ENCODE assay signal across 1 cellular context in the genomic region with DNA sequence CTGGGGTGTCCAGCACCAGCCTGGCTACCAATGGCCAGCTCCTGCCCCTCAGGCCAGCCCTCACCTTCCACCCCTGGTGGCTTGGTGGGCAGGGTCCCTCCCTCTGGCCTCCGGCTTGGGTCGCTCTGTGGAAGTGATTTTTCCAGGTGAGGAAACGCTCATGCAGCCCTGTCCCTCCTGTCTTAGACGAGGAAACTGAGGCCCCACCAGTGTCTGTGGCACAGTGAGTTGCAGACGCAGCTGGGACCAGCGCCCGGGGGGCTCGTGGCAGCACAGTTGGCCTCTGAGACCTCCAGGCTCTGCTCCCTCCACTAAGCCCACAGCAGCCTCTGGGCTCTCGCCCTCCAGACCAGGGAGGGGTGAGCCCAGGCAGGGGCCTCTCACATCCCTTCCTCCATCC.
TF ChIP-seq lines count a peak whose summit lies in the region.

No MANE protein-coding gene starts in this region.

TF ChIP-seq in WTC11, 78 proteins besides CTCF, POLR2A, EP300 and RAD21 (continued from another document):
- TF ChIP-seq, protein P1, sequence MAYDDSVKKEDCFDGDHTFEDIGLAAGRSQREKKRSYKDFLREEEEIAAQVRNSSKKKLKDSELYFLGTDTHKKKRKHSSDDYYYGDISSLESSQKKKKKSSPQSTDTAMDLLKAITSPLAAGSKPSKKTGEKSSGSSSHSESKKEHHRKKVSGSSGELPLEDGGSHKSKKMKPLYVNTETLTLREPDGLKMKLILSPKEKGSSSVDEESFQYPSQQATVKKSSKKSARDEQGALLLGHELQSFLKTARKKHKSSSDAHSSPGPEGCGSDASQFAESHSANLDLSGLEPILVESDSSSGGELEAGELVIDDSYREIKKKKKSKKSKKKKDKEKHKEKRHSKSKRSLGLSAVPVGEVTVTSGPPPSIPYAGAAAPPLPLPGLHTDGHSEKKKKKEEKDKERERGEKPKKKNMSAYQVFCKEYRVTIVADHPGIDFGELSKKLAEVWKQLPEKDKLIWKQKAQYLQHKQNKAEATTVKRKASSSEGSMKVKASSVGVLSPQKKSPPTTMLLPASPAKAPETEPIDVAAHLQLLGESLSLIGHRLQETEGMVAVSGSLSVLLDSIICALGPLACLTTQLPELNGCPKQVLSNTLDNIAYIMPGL (CRISPR knock-in tag; IDR thresholded peaks at IDR 0.05) = no peak
- TF ChIP-seq, protein P2, sequence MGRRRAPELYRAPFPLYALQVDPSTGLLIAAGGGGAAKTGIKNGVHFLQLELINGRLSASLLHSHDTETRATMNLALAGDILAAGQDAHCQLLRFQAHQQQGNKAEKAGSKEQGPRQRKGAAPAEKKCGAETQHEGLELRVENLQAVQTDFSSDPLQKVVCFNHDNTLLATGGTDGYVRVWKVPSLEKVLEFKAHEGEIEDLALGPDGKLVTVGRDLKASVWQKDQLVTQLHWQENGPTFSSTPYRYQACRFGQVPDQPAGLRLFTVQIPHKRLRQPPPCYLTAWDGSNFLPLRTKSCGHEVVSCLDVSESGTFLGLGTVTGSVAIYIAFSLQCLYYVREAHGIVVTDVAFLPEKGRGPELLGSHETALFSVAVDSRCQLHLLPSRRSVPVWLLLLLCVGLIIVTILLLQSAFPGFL (CRISPR knock-in tag; IDR thresholded peaks at IDR 0.05; ENCODE audit: borderline replicate concordance) = no peak
- TF ChIP-seq, protein P3, sequence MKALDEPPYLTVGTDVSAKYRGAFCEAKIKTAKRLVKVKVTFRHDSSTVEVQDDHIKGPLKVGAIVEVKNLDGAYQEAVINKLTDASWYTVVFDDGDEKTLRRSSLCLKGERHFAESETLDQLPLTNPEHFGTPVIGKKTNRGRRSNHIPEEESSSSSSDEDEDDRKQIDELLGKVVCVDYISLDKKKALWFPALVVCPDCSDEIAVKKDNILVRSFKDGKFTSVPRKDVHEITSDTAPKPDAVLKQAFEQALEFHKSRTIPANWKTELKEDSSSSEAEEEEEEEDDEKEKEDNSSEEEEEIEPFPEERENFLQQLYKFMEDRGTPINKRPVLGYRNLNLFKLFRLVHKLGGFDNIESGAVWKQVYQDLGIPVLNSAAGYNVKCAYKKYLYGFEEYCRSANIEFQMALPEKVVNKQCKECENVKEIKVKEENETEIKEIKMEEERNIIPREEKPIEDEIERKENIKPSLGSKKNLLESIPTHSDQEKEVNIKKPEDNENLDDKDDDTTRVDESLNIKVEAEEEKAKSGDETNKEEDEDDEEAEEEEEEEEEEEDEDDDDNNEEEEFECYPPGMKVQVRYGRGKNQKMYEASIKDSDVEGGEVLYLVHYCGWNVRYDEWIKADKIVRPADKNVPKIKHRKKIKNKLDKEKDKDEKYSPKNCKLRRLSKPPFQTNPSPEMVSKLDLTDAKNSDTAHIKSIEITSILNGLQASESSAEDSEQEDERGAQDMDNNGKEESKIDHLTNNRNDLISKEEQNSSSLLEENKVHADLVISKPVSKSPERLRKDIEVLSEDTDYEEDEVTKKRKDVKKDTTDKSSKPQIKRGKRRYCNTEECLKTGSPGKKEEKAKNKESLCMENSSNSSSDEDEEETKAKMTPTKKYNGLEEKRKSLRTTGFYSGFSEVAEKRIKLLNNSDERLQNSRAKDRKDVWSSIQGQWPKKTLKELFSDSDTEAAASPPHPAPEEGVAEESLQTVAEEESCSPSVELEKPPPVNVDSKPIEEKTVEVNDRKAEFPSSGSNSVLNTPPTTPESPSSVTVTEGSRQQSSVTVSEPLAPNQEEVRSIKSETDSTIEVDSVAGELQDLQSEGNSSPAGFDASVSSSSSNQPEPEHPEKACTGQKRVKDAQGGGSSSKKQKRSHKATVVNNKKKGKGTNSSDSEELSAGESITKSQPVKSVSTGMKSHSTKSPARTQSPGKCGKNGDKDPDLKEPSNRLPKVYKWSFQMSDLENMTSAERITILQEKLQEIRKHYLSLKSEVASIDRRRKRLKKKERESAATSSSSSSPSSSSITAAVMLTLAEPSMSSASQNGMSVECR (CRISPR knock-in tag; IDR thresholded peaks at IDR 0.05; ENCODE audit: borderline replicate concordance) = no peak
- TF ChIP-seq ZNF138 (CRISPR knock-in tag; conservative IDR thresholded peaks at IDR 0.05) = no peak
- TF ChIP-seq, protein P4, sequence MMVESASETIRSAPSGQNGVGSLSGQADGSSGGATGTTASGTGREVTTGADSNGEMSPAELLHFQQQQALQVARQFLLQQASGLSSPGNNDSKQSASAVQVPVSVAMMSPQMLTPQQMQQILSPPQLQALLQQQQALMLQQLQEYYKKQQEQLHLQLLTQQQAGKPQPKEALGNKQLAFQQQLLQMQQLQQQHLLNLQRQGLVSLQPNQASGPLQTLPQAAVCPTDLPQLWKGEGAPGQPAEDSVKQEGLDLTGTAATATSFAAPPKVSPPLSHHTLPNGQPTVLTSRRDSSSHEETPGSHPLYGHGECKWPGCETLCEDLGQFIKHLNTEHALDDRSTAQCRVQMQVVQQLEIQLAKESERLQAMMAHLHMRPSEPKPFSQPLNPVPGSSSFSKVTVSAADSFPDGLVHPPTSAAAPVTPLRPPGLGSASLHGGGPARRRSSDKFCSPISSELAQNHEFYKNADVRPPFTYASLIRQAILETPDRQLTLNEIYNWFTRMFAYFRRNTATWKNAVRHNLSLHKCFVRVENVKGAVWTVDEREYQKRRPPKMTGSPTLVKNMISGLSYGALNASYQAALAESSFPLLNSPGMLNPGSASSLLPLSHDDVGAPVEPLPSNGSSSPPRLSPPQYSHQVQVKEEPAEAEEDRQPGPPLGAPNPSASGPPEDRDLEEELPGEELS (CRISPR knock-in tag; IDR thresholded peaks at IDR 0.05) = no peak
- no peak for TF ChIP-seq NFE2L1 (CRISPR knock-in tag; IDR thresholded peaks at IDR 0.05)
- TF ChIP-seq FOXP1 (CRISPR knock-in tag; IDR thresholded peaks at IDR 0.05; ENCODE audit: borderline replicate concordance) = no peak
- no peak for TF ChIP-seq CREB1 (CRISPR knock-in tag; IDR thresholded peaks at IDR 0.05)
- no peak for TF ChIP-seq SOX15 (CRISPR knock-in tag; IDR thresholded peaks at IDR 0.05)
